Comparison of ENCODE assay signal across 1 cellular context in genomic region chr22:30208631-30209603, GRCh38.
TF ChIP-seq lines count a peak whose summit lies in the region.

No MANE protein-coding gene starts in this region.

TF ChIP-seq in HepG2, 621 proteins besides CTCF, POLR2A, EP300 and RAD21 (continued from another document and continues in another):
- TF ChIP-seq IRF1 (CRISPR knock-in tag; IDR thresholded peaks at IDR 0.05; ENCODE audit: low read depth) = no peak
- TF ChIP-seq, protein P1, sequence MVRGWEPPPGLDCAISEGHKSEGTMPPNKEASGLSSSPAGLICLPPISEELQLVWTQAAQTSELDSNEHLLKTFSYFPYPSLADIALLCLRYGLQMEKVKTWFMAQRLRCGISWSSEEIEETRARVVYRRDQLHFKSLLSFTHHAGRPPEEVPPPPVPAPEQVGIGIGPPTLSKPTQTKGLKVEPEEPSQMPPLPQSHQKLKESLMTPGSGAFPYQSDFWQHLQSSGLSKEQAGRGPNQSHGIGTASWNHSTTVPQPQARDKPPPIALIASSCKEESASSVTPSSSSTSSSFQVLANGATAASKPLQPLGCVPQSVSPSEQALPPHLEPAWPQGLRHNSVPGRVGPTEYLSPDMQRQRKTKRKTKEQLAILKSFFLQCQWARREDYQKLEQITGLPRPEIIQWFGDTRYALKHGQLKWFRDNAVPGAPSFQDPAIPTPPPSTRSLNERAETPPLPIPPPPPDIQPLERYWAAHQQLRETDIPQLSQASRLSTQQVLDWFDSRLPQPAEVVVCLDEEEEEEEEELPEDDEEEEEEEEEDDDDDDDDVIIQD (CRISPR knock-in tag; IDR thresholded peaks at IDR 0.05; ENCODE audit: low read depth) = no peak
- TF ChIP-seq, protein P2, sequence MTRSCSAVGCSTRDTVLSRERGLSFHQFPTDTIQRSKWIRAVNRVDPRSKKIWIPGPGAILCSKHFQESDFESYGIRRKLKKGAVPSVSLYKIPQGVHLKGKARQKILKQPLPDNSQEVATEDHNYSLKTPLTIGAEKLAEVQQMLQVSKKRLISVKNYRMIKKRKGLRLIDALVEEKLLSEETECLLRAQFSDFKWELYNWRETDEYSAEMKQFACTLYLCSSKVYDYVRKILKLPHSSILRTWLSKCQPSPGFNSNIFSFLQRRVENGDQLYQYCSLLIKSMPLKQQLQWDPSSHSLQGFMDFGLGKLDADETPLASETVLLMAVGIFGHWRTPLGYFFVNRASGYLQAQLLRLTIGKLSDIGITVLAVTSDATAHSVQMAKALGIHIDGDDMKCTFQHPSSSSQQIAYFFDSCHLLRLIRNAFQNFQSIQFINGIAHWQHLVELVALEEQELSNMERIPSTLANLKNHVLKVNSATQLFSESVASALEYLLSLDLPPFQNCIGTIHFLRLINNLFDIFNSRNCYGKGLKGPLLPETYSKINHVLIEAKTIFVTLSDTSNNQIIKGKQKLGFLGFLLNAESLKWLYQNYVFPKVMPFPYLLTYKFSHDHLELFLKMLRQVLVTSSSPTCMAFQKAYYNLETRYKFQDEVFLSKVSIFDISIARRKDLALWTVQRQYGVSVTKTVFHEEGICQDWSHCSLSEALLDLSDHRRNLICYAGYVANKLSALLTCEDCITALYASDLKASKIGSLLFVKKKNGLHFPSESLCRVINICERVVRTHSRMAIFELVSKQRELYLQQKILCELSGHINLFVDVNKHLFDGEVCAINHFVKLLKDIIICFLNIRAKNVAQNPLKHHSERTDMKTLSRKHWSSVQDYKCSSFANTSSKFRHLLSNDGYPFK (CRISPR knock-in tag; IDR thresholded peaks at IDR 0.05; ENCODE audit: borderline replicate concordance) = no peak
- peak in 1 of 2 experiments; percentile 60; a peak in 1 of 4 replicates for TF ChIP-seq KLF16 (CRISPR knock-in tag; IDR thresholded peaks at IDR 0.05)
- TF ChIP-seq ZNF674 (CRISPR knock-in tag; IDR thresholded peaks at IDR 0.05; ENCODE audit: low read depth) = no peak
- TF ChIP-seq TSC22D2 (CRISPR knock-in tag; IDR thresholded peaks at IDR 0.05; ENCODE audit: borderline replicate concordance) = no peak
- TF ChIP-seq ATF7 (IDR thresholded peaks at IDR 0.05) = no peak
- TF ChIP-seq ATF7 (CRISPR knock-in tag; IDR thresholded peaks at IDR 0.05) = no peak
- no peak for TF ChIP-seq DZIP1 (CRISPR knock-in tag; IDR thresholded peaks at IDR 0.05)
- TF ChIP-seq TFE3 (CRISPR knock-in tag; IDR thresholded peaks at IDR 0.05) = peak; percentile 72; the same call in 1 of the 2 replicates
- TF ChIP-seq ZBTB1 (CRISPR knock-in tag; IDR thresholded peaks at IDR 0.05; ENCODE audit: borderline replicate concordance) = no peak
- no peak for TF ChIP-seq ZNF572 (CRISPR knock-in tag; IDR thresholded peaks at IDR 0.05)
- TF ChIP-seq HOXA9 (CRISPR knock-in tag; IDR thresholded peaks at IDR 0.05; ENCODE audit: borderline replicate concordance) = no peak
- no peak for TF ChIP-seq BORCS8-MEF2B (CRISPR knock-in tag; IDR thresholded peaks at IDR 0.05)
- no peak for TF ChIP-seq MBNL3 (CRISPR knock-in tag; conservative IDR thresholded peaks at IDR 0.05)
- TF ChIP-seq PAWR (CRISPR knock-in tag; IDR thresholded peaks at IDR 0.05; ENCODE audit: borderline replicate concordance) = no peak
- TF ChIP-seq TFAP4 (IDR thresholded peaks at IDR 0.05; ENCODE audit: borderline replicate concordance, low read depth) = peak; percentile 85; the same call in 1 of the 2 replicates
- no peak for TF ChIP-seq CHD4 (IDR thresholded peaks at IDR 0.05; ENCODE audit: borderline replicate concordance, low read length)
- TF ChIP-seq SNAPC2 (CRISPR knock-in tag; IDR thresholded peaks at IDR 0.05) = 0 out of 2 replicates have a peak, but pooled peaks have one; percentile 50
- TF ChIP-seq, protein P3, sequence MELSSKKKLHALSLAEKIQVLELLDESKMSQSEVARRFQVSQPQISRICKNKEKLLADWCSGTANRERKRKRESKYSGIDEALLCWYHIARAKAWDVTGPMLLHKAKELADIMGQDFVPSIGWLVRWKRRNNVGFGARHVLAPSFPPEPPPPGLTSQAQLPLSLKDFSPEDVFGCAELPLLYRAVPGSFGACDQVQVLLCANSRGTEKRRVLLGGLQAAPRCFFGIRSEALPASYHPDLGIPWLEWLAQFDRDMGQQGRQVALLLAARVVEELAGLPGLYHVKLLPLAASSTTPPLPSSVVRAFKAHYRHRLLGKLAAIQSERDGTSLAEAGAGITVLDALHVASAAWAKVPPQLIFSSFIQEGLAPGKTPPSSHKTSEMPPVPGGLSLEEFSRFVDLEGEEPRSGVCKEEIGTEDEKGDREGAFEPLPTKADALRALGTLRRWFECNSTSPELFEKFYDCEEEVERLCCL (CRISPR knock-in tag; IDR thresholded peaks at IDR 0.05; ENCODE audit: borderline replicate concordance) = no peak
- TF ChIP-seq ZNF792 (CRISPR knock-in tag; IDR thresholded peaks at IDR 0.05) = peak; percentile 58; the same call in 1 of the 2 replicates
- TF ChIP-seq SMAD9 (CRISPR knock-in tag; IDR thresholded peaks at IDR 0.05) = no peak
- TF ChIP-seq ARHGAP35 (CRISPR knock-in tag; IDR thresholded peaks at IDR 0.05; ENCODE audit: borderline replicate concordance) = no peak
- no peak for TF ChIP-seq ZBTB42 (CRISPR knock-in tag; IDR thresholded peaks at IDR 0.05)
- peak; percentile 90 for TF ChIP-seq ATF3 (CRISPR knock-in tag; IDR thresholded peaks at IDR 0.05)
- TF ChIP-seq NFRKB (IDR thresholded peaks at IDR 0.05) = no peak
- no peak for TF ChIP-seq SAFB2 (CRISPR knock-in tag; IDR thresholded peaks at IDR 0.05; ENCODE audit: borderline replicate concordance, low read depth)
- TF ChIP-seq KMT2A (CRISPR knock-in tag; IDR thresholded peaks at IDR 0.05) = no peak
- no peak for TF ChIP-seq LRRFIP1 (CRISPR knock-in tag; conservative IDR thresholded peaks at IDR 0.05)
- no peak; the same call in 1 of the 2 replicates for TF ChIP-seq MTA1 (CRISPR knock-in tag; IDR thresholded peaks at IDR 0.05; ENCODE audit: borderline replicate concordance)
- TF ChIP-seq ZNF367 (CRISPR knock-in tag; IDR thresholded peaks at IDR 0.05; ENCODE audit: borderline replicate concordance) = no peak
- peak; percentile 34; the same call in 1 of the 2 replicates for TF ChIP-seq MNT (IDR thresholded peaks at IDR 0.05)
- TF ChIP-seq, protein P4, sequence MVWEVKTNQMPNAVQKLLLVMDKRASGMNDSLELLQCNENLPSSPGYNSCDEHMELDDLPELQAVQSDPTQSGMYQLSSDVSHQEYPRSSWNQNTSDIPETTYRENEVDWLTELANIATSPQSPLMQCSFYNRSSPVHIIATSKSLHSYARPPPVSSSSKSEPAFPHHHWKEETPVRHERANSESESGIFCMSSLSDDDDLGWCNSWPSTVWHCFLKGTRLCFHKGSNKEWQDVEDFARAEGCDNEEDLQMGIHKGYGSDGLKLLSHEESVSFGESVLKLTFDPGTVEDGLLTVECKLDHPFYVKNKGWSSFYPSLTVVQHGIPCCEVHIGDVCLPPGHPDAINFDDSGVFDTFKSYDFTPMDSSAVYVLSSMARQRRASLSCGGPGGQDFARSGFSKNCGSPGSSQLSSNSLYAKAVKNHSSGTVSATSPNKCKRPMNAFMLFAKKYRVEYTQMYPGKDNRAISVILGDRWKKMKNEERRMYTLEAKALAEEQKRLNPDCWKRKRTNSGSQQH (CRISPR knock-in tag; IDR thresholded peaks at IDR 0.05; ENCODE audit: low read depth) = no peak
- TF ChIP-seq, protein P5, sequence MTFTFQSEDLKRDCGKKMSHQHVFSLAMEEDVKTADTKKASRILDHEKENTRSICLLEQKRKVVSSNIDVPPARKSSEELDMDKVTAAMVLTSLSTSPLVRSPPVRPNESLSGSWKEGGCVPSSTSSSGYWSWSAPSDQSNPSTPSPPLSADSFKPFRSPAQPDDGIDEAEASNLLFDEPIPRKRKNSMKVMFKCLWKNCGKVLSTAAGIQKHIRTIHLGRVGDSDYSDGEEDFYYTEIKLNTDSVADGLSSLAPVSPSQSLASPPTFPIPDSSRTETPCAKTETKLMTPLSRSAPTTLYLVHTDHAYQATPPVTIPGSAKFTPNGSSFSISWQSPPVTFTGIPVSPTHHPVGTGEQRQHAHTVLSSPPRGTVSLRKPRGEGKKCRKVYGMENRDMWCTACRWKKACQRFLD (CRISPR knock-in tag; IDR thresholded peaks at IDR 0.05; ENCODE audit: borderline replicate concordance) = no peak
- no peak for TF ChIP-seq JDP2 (CRISPR knock-in tag; IDR thresholded peaks at IDR 0.05; ENCODE audit: borderline replicate concordance)
- TF ChIP-seq RORA (CRISPR knock-in tag; IDR thresholded peaks at IDR 0.05) = no peak
- TF ChIP-seq, protein P6, sequence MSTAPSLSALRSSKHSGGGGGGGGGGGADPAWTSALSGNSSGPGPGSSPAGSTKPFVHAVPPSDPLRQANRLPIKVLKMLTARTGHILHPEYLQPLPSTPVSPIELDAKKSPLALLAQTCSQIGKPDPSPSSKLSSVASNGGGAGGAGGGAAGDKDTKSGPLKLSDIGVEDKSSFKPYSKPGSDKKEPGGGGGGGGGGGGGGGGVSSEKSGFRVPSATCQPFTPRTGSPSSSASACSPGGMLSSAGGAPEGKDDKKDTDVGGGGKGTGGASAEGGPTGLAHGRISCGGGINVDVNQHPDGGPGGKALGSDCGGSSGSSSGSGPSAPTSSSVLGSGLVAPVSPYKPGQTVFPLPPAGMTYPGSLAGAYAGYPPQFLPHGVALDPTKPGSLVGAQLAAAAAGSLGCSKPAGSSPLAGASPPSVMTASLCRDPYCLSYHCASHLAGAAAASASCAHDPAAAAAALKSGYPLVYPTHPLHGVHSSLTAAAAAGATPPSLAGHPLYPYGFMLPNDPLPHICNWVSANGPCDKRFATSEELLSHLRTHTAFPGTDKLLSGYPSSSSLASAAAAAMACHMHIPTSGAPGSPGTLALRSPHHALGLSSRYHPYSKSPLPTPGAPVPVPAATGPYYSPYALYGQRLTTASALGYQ (CRISPR knock-in tag; IDR thresholded peaks at IDR 0.05) = no peak
